ENCODE assay signal across 24 cellular contexts in the genomic region with DNA sequence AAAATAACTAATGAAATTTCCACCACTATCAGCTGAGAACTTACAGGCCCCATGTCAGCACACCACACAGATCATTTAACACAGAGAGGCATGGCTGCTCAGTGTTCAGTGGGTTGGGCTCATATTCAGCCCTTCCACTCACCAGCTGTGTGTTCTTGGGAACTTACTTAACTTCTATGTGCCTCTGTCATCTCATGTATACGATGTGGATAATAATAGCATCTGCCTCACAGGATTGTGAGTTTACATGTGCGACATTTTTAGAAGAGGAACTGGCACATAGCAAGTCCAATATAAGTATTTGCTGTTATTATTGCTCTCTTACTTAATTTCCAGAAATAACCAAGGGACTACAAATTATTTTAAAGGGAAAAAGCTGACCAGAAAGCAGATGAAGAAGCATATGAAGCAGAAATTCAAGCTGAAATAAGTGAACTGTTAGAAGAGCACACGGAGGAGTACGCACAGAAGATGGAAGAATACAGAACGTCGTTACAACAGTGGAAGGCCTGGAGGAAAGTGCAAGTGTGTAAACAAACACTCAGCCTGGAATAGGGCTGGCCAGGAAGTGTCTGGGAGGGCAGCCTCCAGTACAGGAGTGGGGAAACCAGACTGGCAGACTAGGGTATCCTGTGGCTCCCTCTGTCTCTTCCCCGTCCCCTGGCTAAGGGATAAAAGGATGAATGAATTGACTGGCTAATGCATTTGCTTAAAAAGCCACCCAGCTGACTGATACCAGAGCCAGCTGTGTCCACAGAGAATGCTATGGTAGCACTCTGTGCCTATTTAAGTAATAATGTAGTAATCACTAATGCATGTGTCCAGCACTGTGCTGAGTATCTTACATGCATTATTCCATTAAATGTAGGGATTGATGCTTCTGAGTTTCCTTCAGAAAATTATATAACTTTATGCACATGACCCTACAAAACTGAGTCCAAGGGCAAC.
"Had no signal": no experiment of that assay in that cellular context is flagged by ENCODE, and none has a peak within 500 bp of the region (broad histone marks: within the 10 kb centered on the region; RNA-seq: fewer than 3 reads in every experiment).

No MANE protein-coding gene starts in this region.

- H3K36me3 ChIP-seq: colonic mucosa, ovary had no signal

- H3K4me1 Mint-ChIP-seq: activated naive CD4-positive, alpha-beta T cell treated with anti-CD3 and anti-CD28 coated beads, Interleukin-2, amount 10 ng/mL, durations not matched to agents 7 days and 5 days; activated naive CD8-positive, alpha-beta T cell treated with anti-CD3 and anti-CD28 coated beads, Interleukin-2, amount 50 U/mL, for 24 hours; central memory CD8-positive, alpha-beta T cell; naive thymus-derived CD8-positive, alpha-beta T cell had no signal

- H3K27ac Mint-ChIP-seq: activated naive CD4-positive, alpha-beta T cell treated with anti-CD3 and anti-CD28 coated beads, Interleukin-2, amount 10 ng/mL, durations not matched to agents 7 days and 5 days; activated naive CD8-positive, alpha-beta T cell treated with anti-CD3 and anti-CD28 coated beads, Interleukin-2, amount 50 U/mL, for 24 hours; endodermal cell; naive thymus-derived CD8-positive, alpha-beta T cell had no signal

- H3K27me3 ChIP-seq: brain microvascular endothelial cell, colonic mucosa, ovary, suprapubic skin had no signal

- H3K4me3 Mint-ChIP-seq: activated naive CD4-positive, alpha-beta T cell treated with anti-CD3 and anti-CD28 coated beads, Interleukin-2, amount 10 ng/mL, durations not matched to agents 7 days and 5 days; activated naive CD8-positive, alpha-beta T cell treated with anti-CD3 and anti-CD28 coated beads, Interleukin-2, amount 50 U/mL, for 24 hours; activated T-cell treated with anti-CD3 and anti-CD28 coated beads, Interleukin-2, amount 50 U/mL, for 4 hours; central memory CD8-positive, alpha-beta T cell; endodermal cell; naive thymus-derived CD8-positive, alpha-beta T cell had no signal

- H3K9me3 ChIP-seq: colonic mucosa, ovary, suprapubic skin had no signal

- H3K4me1 ChIP-seq: colonic mucosa, suprapubic skin had no signal

- H3K4me3 ChIP-seq: colonic mucosa, ovary, suprapubic skin had no signal

- H3K9me3 Mint-ChIP-seq: activated naive CD4-positive, alpha-beta T cell treated with anti-CD3 and anti-CD28 coated beads, Interleukin-2, amount 10 ng/mL, durations not matched to agents 7 days and 5 days; activated naive CD8-positive, alpha-beta T cell treated with anti-CD3 and anti-CD28 coated beads, Interleukin-2, amount 50 U/mL, for 24 hours; activated T-cell treated with anti-CD3 and anti-CD28 coated beads, Interleukin-2, amount 50 U/mL, for 4 hours; central memory CD8-positive, alpha-beta T cell; endodermal cell; naive thymus-derived CD8-positive, alpha-beta T cell had no signal

- H3K27me3 Mint-ChIP-seq: activated naive CD4-positive, alpha-beta T cell treated with anti-CD3 and anti-CD28 coated beads, Interleukin-2, amount 10 ng/mL, durations not matched to agents 7 days and 5 days; activated naive CD8-positive, alpha-beta T cell treated with anti-CD3 and anti-CD28 coated beads, Interleukin-2, amount 50 U/mL, for 24 hours; central memory CD8-positive, alpha-beta T cell; naive thymus-derived CD8-positive, alpha-beta T cell had no signal

- ATAC-seq: activated CD4-positive, CD25-positive, alpha-beta regulatory T cell treated with anti-CD3 and anti-CD28 coated beads, Interleukin-2, amount 50 U/mL, for 24 hours; activated naive CD8-positive, alpha-beta T cell treated with anti-CD3 and anti-CD28 coated beads, Interleukin-2, amount 50 U/mL, for 24 hours; activated T-cell treated with anti-CD3 and anti-CD28 coated beads, Interleukin-2, amount 50 U/mL, for 4 hours; left ventricle myocardium superior; naive thymus-derived CD8-positive, alpha-beta T cell; sciatic nerve; stimulated activated naive CD8-positive, alpha-beta T cell treated with anti-CD3 and anti-CD28 coated beads, Interleukin-15, Interleukin-2, amounts not matched to agents 100 U/mL and 50 U/mL, for 24 hours had no signal

- H3K27ac ChIP-seq: brain microvascular endothelial cell, colonic mucosa, ovary, suprapubic skin had no signal

- DNase-seq: activated CD4-positive, alpha-beta T cell treated with anti-CD3 and anti-CD28 coated beads, Interleukin-2, amount 50 U/mL, for 1 hour; activated CD8-positive, alpha-beta memory T cell treated with anti-CD3 and anti-CD28 coated beads, Interleukin-2, amount 50 U/mL, for 4 hours; activated naive CD4-positive, alpha-beta T cell treated with anti-CD3 and anti-CD28 coated beads, Interleukin-2, amount 10 ng/mL, durations not matched to agents 7 days and 5 days; activated naive CD8-positive, alpha-beta T cell treated with anti-CD3 and anti-CD28 coated beads, Interleukin-2, amount 50 U/mL, for 24 hours; activated T-cell treated with anti-CD3 and anti-CD28 coated beads, Interleukin-2, amount 50 U/mL, for 4 hours; anterior cingulate cortex; brain microvascular endothelial cell; colonic mucosa; endodermal cell; foreskin melanocyte; head of caudate nucleus; kidney glomerular epithelial cell; left ventricle myocardium superior; naive thymus-derived CD8-positive, alpha-beta T cell; ovary; stimulated activated CD4-positive, alpha-beta T cell treated with anti-CD3 and anti-CD28 coated beads, Interleukin-12 subunit alpha, Interleukin-12 subunit beta, amount 100 ng/mL, for 4 hours; stimulated activated CD4-positive, alpha-beta T cell treated with anti-CD3 and anti-CD28 coated beads, Interleukin-2, amount 100 ng/mL, for 24 hours; stimulated activated naive CD8-positive, alpha-beta T cell treated with anti-CD3 and anti-CD28 coated beads, Interleukin-15, Interleukin-2, amounts not matched to agents 100 U/mL and 50 U/mL, for 24 hours; T1000; trophoblast cell had no signal

- H3K36me3 Mint-ChIP-seq: activated naive CD4-positive, alpha-beta T cell treated with anti-CD3 and anti-CD28 coated beads, Interleukin-2, amount 10 ng/mL, durations not matched to agents 7 days and 5 days had no signal
